Comparison of ENCODE assay signal across 11 cellular contexts in the genomic region with DNA sequence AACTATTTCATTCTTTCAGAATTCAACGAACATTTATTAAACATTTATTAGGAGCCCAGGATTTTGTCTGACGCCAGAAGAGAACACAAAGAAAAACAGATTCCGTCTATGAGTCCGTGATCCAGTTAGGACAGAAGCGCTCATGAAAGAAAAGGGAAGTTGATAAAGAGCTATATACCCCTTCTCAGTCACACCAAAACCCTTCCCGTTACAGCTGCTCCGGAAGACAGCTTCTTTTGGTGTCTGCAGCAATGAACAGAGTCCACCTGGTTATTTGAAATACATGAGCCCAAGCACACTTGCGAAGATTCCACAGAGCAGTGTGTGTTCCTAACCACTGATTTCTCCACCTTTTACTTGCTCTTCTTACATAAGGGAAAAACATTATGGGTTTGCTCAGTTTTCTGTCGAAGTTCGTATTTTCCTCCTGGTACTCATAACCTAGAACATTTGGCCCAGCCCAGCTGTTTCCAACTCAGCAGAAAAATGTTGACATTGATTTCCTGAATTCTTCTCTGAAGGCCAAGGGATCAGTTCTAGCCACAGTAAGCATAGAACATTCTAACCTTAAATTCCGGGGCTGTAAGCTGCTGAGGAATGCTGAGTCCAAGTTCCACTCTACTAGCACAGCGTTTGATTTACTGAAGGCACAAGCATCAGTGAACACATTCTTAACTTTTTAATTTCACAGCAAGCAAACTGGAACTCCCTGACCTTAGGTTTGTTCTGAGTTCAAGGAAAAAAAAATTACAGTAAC.
DNase-seq lines count a peak whose midpoint lies in the region; ATAC-seq and TF ChIP-seq lines count a peak whose summit lies in the region.
"Had no signal": no experiment of that assay in that cellular context is flagged by ENCODE, and none has a peak within 500 bp of the region (broad histone marks: within the 10 kb centered on the region; RNA-seq: fewer than 3 reads in every experiment).

No MANE protein-coding gene starts in this region.

- 63% methylated on average over 12 of the region's 12 CpGs for WGBS in right lobe of liver (ENCODE audit: insufficient coverage, low coverage, low lambda C conversion rate, missing lambda C conversion rate)

- no peaks in the 10 kb centered on the region for H3K9me3 ChIP-seq in right lobe of liver

- intact Hi-C loops in right lobe of liver (cut with DNase I): no loop called here
- intact Hi-C loops in activated naive CD4-positive, alpha-beta T cell treated with anti-CD3 and anti-CD28 coated beads for 36 hours (cut with micrococcal nuclease): no loop called here

- H3K27me3 ChIP-seq in right lobe of liver: no peaks in the 10 kb centered on the region

- no peaks in the 10 kb centered on the region for H3K36me3 Mint-ChIP-seq in activated naive CD4-positive, alpha-beta T cell treated with anti-CD3 and anti-CD28 coated beads for 36 hours (ENCODE audit: low read depth)
- no peaks in the 10 kb centered on the region for H3K36me3 Mint-ChIP-seq in activated naive CD8-positive, alpha-beta T cell treated with anti-CD3 and anti-CD28 coated beads, Interleukin-2, amount 50 U/mL, for 24 hours (ENCODE audit: low read depth)

- peak; percentile 43 for DNase-seq in KBM-7
- no peak for DNase-seq in right lobe of liver
- DNase-seq in NCI-H2081 (lab: John Stamatoyannopoulos, UW): no peak
- DNase-seq in activated naive CD4-positive, alpha-beta T cell treated with anti-CD3 and anti-CD28 coated beads for 36 hours: no peak
- DNase-seq in activated naive CD8-positive, alpha-beta T cell treated with anti-CD3 and anti-CD28 coated beads, Interleukin-2, amount 50 U/mL, for 24 hours: no peak
- DNase-seq in NCI-H524 treated with DMSO at 0.1 percent for 48 hours (lab: John Stamatoyannopoulos, UW): no peak
- DNase-seq: DMS 273 treated with DMSO at 0.1 percent for 48 hours, GM23248, NCI-H1092 treated with DMSO at 0.1 percent for 48 hours had no signal

- H3K27ac ChIP-seq in right lobe of liver: no peak overlapping the region
- H3K27ac ChIP-seq: GM23248 had no signal

- no peak for TF ChIP-seq CTCF in right lobe of liver (IDR thresholded peaks at IDR 0.05)

- H3K27ac Mint-ChIP-seq in activated naive CD4-positive, alpha-beta T cell treated with anti-CD3 and anti-CD28 coated beads for 36 hours: no peak overlapping the region
- H3K27ac Mint-ChIP-seq in activated naive CD8-positive, alpha-beta T cell treated with anti-CD3 and anti-CD28 coated beads, Interleukin-2, amount 50 U/mL, for 24 hours: no peak overlapping the region

- TF ChIP-seq POLR2A in right lobe of liver (IDR thresholded peaks at IDR 0.05): no peak

- no peak overlapping the region for H3K4me3 ChIP-seq in right lobe of liver
- H3K4me3 ChIP-seq: GM23248 had no signal

- peak; percentile 70 for ATAC-seq in GM18858 (IDR thresholded peaks at IDR 0.05; ENCODE audit: unreplicated experiment)
- ATAC-seq in HG02571 (IDR thresholded peaks at IDR 0.05; ENCODE audit: unreplicated experiment): peak; percentile 58
- ATAC-seq in right lobe of liver: peak; percentile 26 to 72 (median 46)
- ATAC-seq in activated naive CD8-positive, alpha-beta T cell treated with anti-CD3 and anti-CD28 coated beads, Interleukin-2, amount 50 U/mL, for 24 hours: no peak

- H3K4me3 Mint-ChIP-seq in activated naive CD4-positive, alpha-beta T cell treated with anti-CD3 and anti-CD28 coated beads for 36 hours: no peak overlapping the region
- H3K4me3 Mint-ChIP-seq in activated naive CD8-positive, alpha-beta T cell treated with anti-CD3 and anti-CD28 coated beads, Interleukin-2, amount 50 U/mL, for 24 hours: no peak overlapping the region

- H3K36me3 ChIP-seq in right lobe of liver: no peaks in the 10 kb centered on the region

- CTCF ChIA-PET in activated naive CD4-positive, alpha-beta T cell treated with anti-CD3 and anti-CD28 coated beads for 36 hours (lab: Charles Lee): no interaction called here

- H3K4me1 Mint-ChIP-seq in activated naive CD4-positive, alpha-beta T cell treated with anti-CD3 and anti-CD28 coated beads for 36 hours (ENCODE audit: low read depth): no peaks in the 10 kb centered on the region
- H3K4me1 Mint-ChIP-seq in activated naive CD8-positive, alpha-beta T cell treated with anti-CD3 and anti-CD28 coated beads, Interleukin-2, amount 50 U/mL, for 24 hours: no peaks in the 10 kb centered on the region

- H3K9me3 Mint-ChIP-seq in activated naive CD4-positive, alpha-beta T cell treated with anti-CD3 and anti-CD28 coated beads for 36 hours: peaks cover 5% of the 10 kb centered on the region
- peaks cover 7% of the 10 kb centered on the region for H3K9me3 Mint-ChIP-seq in activated naive CD8-positive, alpha-beta T cell treated with anti-CD3 and anti-CD28 coated beads, Interleukin-2, amount 50 U/mL, for 24 hours

- no peaks in the 10 kb centered on the region for H3K4me1 ChIP-seq in right lobe of liver

- H3K27me3 Mint-ChIP-seq in activated naive CD4-positive, alpha-beta T cell treated with anti-CD3 and anti-CD28 coated beads for 36 hours (ENCODE audit: low read depth): no peaks in the 10 kb centered on the region
- H3K27me3 Mint-ChIP-seq in activated naive CD8-positive, alpha-beta T cell treated with anti-CD3 and anti-CD28 coated beads, Interleukin-2, amount 50 U/mL, for 24 hours: no peaks in the 10 kb centered on the region

- in situ Hi-C loops in KBM-7 (cut with MboI; ENCODE audit: low pct_unique_long_range_greater_than_20kb, low sequenced_read_pairs): no loop called here
